In the genomic region with DNA sequence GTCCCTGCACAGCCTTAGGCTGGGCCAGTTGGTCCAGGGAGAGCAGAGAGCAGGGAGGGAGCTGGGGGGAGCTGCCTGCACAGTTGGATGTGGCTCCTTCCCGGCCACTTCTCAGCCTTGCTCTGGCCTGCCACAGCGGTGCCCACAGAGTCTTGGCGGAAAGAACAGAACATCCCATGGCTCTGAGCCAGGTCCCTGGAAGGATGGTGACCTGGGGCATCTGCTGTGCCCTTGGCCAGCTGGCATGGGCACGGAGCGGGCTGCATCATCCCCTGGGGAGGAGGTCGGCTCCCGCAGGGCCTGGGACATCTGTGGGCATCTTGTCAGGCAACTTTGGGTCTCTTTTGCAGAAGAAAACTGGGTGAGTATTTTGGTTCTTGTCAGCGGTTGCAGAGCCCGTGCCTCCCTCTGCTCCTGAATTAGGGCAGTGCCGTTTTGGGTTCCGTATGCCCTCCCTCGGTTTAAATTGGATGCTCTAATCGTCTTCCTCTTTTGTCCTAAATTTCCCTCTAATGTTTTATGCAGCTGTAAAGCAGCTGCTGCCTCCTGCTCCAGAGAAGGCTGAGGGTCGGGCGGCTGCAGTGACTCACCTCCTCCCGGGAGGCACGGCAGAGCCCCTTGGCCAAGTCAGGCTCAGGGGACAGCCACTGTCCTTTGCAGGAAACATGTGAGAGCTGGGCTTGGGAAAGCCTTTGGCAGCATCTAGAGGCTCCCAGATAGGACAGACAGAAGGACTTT, we compare ENCODE assay signal across 2 cellular contexts.
TF ChIP-seq lines count a peak whose summit lies in the region.

No MANE protein-coding gene starts in this region.

TF ChIP-seq in endothelial cell of umbilical vein, 7 proteins besides CTCF, POLR2A, EP300 and RAD21 (continued from another document):
- TF ChIP-seq, protein P1, sequence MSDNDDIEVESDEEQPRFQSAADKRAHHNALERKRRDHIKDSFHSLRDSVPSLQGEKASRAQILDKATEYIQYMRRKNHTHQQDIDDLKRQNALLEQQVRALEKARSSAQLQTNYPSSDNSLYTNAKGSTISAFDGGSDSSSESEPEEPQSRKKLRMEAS (IDR thresholded peaks at IDR 0.05; ENCODE audit: insufficient read depth, insufficient read length) = no peak
- TF ChIP-seq MYC (IDR thresholded peaks at IDR 0.05; ENCODE audit: low read depth, low read length) (no peak), POLR2AphosphoS5 (IDR thresholded peaks at IDR 0.05; ENCODE audit: insufficient read depth, low read depth, low read length) (no peak), GATA2 (IDR thresholded peaks at IDR 0.05; ENCODE audit: insufficient read depth, insufficient read length, low read depth, low read length) (no peak)

TF ChIP-seq in GM23338, 12 proteins besides CTCF, POLR2A, EP300 and RAD21:
- TF ChIP-seq, protein P2, sequence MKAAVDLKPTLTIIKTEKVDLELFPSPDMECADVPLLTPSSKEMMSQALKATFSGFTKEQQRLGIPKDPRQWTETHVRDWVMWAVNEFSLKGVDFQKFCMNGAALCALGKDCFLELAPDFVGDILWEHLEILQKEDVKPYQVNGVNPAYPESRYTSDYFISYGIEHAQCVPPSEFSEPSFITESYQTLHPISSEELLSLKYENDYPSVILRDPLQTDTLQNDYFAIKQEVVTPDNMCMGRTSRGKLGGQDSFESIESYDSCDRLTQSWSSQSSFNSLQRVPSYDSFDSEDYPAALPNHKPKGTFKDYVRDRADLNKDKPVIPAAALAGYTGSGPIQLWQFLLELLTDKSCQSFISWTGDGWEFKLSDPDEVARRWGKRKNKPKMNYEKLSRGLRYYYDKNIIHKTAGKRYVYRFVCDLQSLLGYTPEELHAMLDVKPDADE (IDR thresholded peaks at IDR 0.05) = no peak
- TF ChIP-seq ZNF114 (CRISPR knock-in tag; IDR thresholded peaks at IDR 0.05) (no peak), STAT1 (IDR thresholded peaks at IDR 0.05; ENCODE audit: unreplicated experiment) (no peak), ZNF331 (CRISPR knock-in tag; IDR thresholded peaks at IDR 0.05; ENCODE audit: low read depth) (no peak)
- TF ChIP-seq, protein P3, sequence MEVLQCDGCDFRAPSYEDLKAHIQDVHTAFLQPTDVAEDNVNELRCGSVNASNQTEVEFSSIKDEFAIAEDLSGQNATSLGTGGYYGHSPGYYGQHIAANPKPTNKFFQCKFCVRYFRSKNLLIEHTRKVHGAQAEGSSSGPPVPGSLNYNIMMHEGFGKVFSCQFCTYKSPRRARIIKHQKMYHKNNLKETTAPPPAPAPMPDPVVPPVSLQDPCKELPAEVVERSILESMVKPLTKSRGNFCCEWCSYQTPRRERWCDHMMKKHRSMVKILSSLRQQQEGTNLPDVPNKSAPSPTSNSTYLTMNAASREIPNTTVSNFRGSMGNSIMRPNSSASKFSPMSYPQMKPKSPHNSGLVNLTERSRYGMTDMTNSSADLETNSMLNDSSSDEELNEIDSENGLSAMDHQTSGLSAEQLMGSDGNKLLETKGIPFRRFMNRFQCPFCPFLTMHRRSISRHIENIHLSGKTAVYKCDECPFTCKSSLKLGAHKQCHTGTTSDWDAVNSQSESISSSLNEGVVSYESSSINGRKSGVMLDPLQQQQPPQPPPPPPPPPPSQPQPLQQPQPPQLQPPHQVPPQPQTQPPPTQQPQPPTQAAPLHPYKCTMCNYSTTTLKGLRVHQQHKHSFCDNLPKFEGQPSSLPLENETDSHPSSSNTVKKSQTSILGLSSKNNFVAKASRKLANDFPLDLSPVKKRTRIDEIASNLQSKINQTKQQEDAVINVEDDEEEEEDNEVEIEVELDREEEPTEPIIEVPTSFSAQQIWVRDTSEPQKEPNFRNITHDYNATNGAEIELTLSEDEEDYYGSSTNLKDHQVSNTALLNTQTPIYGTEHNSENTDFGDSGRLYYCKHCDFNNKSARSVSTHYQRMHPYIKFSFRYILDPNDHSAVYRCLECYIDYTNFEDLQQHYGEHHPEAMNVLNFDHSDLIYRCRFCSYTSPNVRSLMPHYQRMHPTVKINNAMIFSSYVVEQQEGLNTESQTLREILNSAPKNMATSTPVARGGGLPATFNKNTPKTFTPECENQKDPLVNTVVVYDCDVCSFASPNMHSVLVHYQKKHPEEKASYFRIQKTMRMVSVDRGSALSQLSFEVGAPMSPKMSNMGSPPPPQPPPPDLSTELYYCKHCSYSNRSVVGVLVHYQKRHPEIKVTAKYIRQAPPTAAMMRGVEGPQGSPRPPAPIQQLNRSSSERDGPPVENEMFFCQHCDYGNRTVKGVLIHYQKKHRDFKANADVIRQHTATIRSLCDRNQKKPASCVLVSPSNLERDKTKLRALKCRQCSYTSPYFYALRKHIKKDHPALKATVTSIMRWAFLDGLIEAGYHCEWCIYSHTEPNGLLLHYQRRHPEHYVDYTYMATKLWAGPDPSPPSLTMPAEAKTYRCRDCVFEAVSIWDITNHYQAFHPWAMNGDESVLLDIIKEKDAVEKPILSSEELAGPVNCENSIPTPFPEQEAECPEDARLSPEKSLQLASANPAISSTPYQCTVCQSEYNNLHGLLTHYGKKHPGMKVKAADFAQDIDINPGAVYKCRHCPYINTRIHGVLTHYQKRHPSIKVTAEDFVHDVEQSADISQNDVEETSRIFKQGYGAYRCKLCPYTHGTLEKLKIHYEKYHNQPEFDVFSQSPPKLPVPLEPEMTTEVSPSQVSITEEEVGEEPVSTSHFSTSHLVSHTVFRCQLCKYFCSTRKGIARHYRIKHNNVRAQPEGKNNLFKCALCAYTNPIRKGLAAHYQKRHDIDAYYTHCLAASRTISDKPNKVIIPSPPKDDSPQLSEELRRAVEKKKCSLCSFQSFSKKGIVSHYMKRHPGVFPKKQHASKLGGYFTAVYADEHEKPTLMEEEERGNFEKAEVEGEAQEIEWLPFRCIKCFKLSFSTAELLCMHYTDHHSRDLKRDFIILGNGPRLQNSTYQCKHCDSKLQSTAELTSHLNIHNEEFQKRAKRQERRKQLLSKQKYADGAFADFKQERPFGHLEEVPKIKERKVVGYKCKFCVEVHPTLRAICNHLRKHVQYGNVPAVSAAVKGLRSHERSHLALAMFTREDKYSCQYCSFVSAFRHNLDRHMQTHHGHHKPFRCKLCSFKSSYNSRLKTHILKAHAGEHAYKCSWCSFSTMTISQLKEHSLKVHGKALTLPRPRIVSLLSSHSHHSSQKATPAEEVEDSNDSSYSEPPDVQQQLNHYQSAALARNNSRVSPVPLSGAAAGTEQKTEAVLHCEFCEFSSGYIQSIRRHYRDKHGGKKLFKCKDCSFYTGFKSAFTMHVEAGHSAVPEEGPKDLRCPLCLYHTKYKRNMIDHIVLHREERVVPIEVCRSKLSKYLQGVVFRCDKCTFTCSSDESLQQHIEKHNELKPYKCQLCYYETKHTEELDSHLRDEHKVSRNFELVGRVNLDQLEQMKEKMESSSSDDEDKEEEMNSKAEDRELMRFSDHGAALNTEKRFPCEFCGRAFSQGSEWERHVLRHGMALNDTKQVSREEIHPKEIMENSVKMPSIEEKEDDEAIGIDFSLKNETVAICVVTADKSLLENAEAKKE (CRISPR knock-in tag; IDR thresholded peaks at IDR 0.05) = no peak
